In the genomic region with DNA sequence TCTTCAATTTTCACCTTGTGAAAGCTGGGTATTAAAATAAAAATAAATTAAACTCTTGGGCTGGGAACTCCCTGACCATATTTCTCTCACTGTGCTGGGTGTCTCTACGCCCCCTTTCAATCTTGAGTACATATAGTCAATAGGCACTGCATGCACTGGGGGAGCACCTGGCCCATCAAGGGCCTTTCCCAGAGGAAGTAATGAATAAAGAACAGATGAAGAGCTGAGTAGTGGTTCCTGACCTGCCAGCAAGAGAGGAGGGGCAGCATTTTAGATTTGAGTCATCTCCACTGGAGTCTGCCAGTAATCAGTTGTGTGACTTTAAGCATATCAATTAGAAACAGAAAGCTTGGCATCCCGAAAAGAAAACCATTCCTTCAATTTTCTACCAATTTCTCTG, we compare ENCODE assay signal across 8 cellular contexts. TPM values are rescaled to one million over a fixed set of nuclear protein-coding genes. Genes with fewer than 3 reads are reported as not detected.
DNase-seq lines count a peak whose midpoint lies in the region; ATAC-seq, FAIRE-seq and TF ChIP-seq lines count a peak whose summit lies in the region.

No MANE protein-coding gene starts in this region.

- H3K27me3 ChIP-seq in bronchial epithelial cell (ENCODE audit: control insufficient read depth, insufficient read depth, low read length) (no peaks in the 10 kb centered on the region), transverse colon (no peaks in the 10 kb centered on the region)

- in situ Hi-C loops in transverse colon (cut with MboI; ENCODE audit: low pct_ligation_motif_present in 1 of 4, low pct_unique_long_range_greater_than_20kb in 1 of 4, low sequenced_read_pairs in 3 of 4): no loop called here

- WGBS in transverse colon (ENCODE audit: low coverage in 1 of 2), 2 donors: 75 to 78% methylated on average over 2 of the region's 2 CpGs

- H3K27ac ChIP-seq in transverse colon: no peak overlapping the region

- peaks cover 0 to 5% (median 3%) of the 10 kb centered on the region in 4 donors for H3K4me1 ChIP-seq in transverse colon

- DNase-seq in EL: peak; percentile 8
- peak; percentile 38 for DNase-seq in bronchial epithelial cell (ENCODE audit: low read depth)
- no peak for DNase-seq in T1000 (lab: John Stamatoyannopoulos, UW)
- no peak for DNase-seq in transverse colon
- DNase-seq in germinal center (ENCODE audit: low spot score): no peak
- DNase-seq in amygdala (lab: John Stamatoyannopoulos, UW): no peak

- TF ChIP-seq EP300 in transverse colon (IDR thresholded peaks at IDR 0.05; ENCODE audit: low read depth): no peak

- H3K9me3 ChIP-seq in transverse colon: no peaks in the 10 kb centered on the region

- no peak for TF ChIP-seq POLR2A in transverse colon (IDR thresholded peaks at IDR 0.05)

- H3K36me3 ChIP-seq in bronchial epithelial cell (ENCODE audit: control insufficient read depth, insufficient read depth, low read length): no peaks in the 10 kb centered on the region
- H3K36me3 ChIP-seq in transverse colon: no peaks in the 10 kb centered on the region

- no peak for FAIRE-seq in bronchial epithelial cell (lab: Jason Lieb, UNC)

- intact Hi-C loops in transverse colon (cut with DNase I; ENCODE audit: low total_unique reads): no loop called here

- H3K4me3 ChIP-seq in bronchial epithelial cell (ENCODE audit: low read depth, low read length) (no peak overlapping the region), transverse colon (no peak overlapping the region)

- no peak for TF ChIP-seq CTCF in bronchial epithelial cell (IDR thresholded peaks at IDR 0.05; ENCODE audit: insufficient read depth, low read length, severe bottlenecking)
- no peak for TF ChIP-seq CTCF in transverse colon (IDR thresholded peaks at IDR 0.05)

- peak; percentile 79 for ATAC-seq in GM19452 (IDR thresholded peaks at IDR 0.05; ENCODE audit: unreplicated experiment)
- ATAC-seq in HG03457 (IDR thresholded peaks at IDR 0.05; ENCODE audit: unreplicated experiment): peak; percentile 83

RNA-seq across cellular contexts. Expression of gene MAPKAP1, which starts 6.2 kb away (rescaled TPM):
- 81.9 and 101 TPM in 2 replicates for total RNA-seq in bronchial epithelial cell
- total RNA-seq in transverse colon: 10 to 100 TPM; 59.8 to 83.4 (median 71.2) TPM

RNA-seq across cellular contexts. Expression of gene PBX3, which starts 46.4 kb away (rescaled TPM):
- total RNA-seq in bronchial epithelial cell (6.3 and 10.6 TPM in 2 replicates), transverse colon (10 to 100 TPM; 16.4 to 70.3 (median 20.4) TPM)

Comparison
In these comparisons a context has a peak if more than half of its experiments do, and no peak if none do; other contexts are left out.
1. DNase-seq: peak in EL (single experiment) and bronchial epithelial cell (single experiment); none in T1000 (single experiment), transverse colon (single experiment), germinal center (single experiment) and amygdala (0 of 56).